8 cellular contexts compared by ENCODE assay signal in the genomic region with DNA sequence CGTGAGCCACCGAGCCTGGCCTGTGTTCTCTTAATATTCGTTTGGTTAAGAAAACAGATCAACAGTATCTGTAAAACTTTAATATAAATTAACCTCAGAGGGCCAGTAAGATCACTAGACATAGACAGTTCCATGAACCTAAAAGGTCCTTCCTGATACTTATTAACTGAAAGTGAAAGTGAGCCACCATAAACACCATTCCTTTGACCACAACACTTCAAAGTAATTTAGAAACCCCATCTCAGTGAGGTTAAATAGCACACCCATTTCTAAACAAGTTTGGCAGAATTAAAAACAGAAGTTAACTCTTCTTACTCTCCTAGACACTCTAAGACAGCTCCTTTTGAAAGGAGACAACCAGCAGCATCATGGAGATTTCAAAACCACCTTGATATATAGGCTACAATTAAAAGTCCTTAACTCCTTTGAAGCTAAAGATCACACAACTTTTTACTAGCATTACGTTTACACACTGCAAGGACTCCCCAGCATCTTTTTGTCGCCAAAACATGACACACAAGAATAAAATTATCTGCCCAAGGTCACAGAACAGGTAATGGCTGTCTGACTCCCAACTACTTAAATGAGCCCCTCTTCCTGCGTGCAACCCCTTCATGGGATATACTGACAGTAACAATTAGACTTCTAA. TPM values are rescaled to one million over a fixed set of nuclear protein-coding genes. Genes with fewer than 3 reads are reported as not detected.
A peak's percentile ranks its signal among the peaks of the same experiment; 100 is the strongest.
DNase-seq lines count a peak whose midpoint lies in the region; ATAC-seq and TF ChIP-seq lines count a peak whose summit lies in the region.

No MANE protein-coding gene starts in this region.

- no peak overlapping the region for H3K9ac ChIP-seq in fibroblast of lung (ENCODE audit: insufficient read depth, low read length)

- H4K20me1 ChIP-seq in fibroblast of lung (ENCODE audit: control insufficient read depth, extremely low read depth, insufficient read depth, low read length): no peaks in the 10 kb centered on the region

- peak overlapping the region; percentile 98 for H3K4me2 ChIP-seq in fibroblast of lung (ENCODE audit: extremely low read depth, insufficient read depth, low read length)

- ATAC-seq in left ventricle myocardium superior: no peak

- H3K79me2 ChIP-seq in fibroblast of lung (ENCODE audit: control insufficient read depth, insufficient read depth, low read length): peaks cover 33% of the 10 kb centered on the region

- intact Hi-C loops in left ventricle myocardium superior (cut with micrococcal nuclease): no loop called here

- H3K27ac ChIP-seq in right atrium auricular region: peak overlapping the region in 1 of 2 donors; percentile 11
- no peak overlapping the region for H3K27ac ChIP-seq in fibroblast of lung (ENCODE audit: insufficient read depth, low read length)

- H2AFZ ChIP-seq in fibroblast of lung (ENCODE audit: low read length): no peak overlapping the region

- H3K4me3 ChIP-seq in right atrium auricular region: peak overlapping the region; percentile 84 to 86
- peak overlapping the region; percentile 46 to 80 (median 76) for H3K4me3 ChIP-seq in fibroblast of lung (replicated peaks in 1 of 4; ENCODE audit: control extremely low read depth in 1 of 4, insufficient read depth in 1 of 4, low read depth in 3 of 4, low read length in 4 of 4)
- peak overlapping the region; percentile 36 for H3K4me3 ChIP-seq in retinal pigment epithelial cell (ENCODE audit: low read length)

- H3K4me1 ChIP-seq in right atrium auricular region (peaks cover 0 to 41% of the 10 kb centered on the region in 2 donors), fibroblast of lung (ENCODE audit: control insufficient read depth, extremely low read depth, insufficient read depth, low read length) (peaks cover 3% of the 10 kb centered on the region)

- H3K36me3 ChIP-seq in right atrium auricular region: no peaks in the 10 kb centered on the region
- H3K36me3 ChIP-seq in fibroblast of lung (ENCODE audit: control insufficient read depth, insufficient read depth, low read length): no peaks in the 10 kb centered on the region

- no peak for DNase-seq in right atrium auricular region (ENCODE audit: low spot score)
- no peak for DNase-seq in left ventricle myocardium superior
- peak; percentile 62 for DNase-seq in RPMI8226
- peak in 1 of 2 donors; percentile 34 for DNase-seq in fibroblast of lung (ENCODE audit: low read depth in 2 of 2)
- no peak for DNase-seq in retinal pigment epithelial cell (ENCODE audit: low read depth)
- no peak for DNase-seq in ecto neural progenitor cell (ENCODE audit: low spot score)
- no peak for DNase-seq in hippocampal formation (lab: John Stamatoyannopoulos, UW)
- no peak for DNase-seq in SHP77 (lab: John Stamatoyannopoulos, UW)

- H3K9me3 ChIP-seq in right atrium auricular region (no peaks in the 10 kb centered on the region), fibroblast of lung (ENCODE audit: control insufficient read depth, insufficient read depth, low read depth, low read length) (no peaks in the 10 kb centered on the region)

- H3K27me3 ChIP-seq in right atrium auricular region (no peaks in the 10 kb centered on the region), fibroblast of lung (ENCODE audit: control insufficient read depth, insufficient read depth, low read length) (no peaks in the 10 kb centered on the region)

- TF ChIP-seq CTCF in right atrium auricular region (IDR thresholded peaks at IDR 0.05): no peak
- TF ChIP-seq CTCF in fibroblast of lung (conservative IDR thresholded peaks at IDR 0.05 in 1 of 2, IDR thresholded peaks at IDR 0.05 in 1 of 2; ENCODE audit: low read depth in 1 of 2, low read length in 2 of 2): no peak
- no peak for TF ChIP-seq CTCF in retinal pigment epithelial cell (conservative IDR thresholded peaks at IDR 0.05; ENCODE audit: low read depth, low read length)

RNA-seq across cellular contexts. Expression of a gene that starts 2.2 kb away (rescaled TPM):
- total RNA-seq in right atrium auricular region (10 to 100 TPM; 10.2 to 10.3 TPM), left ventricle myocardium superior (13.3 TPM), fibroblast of lung (12.3 and 15.4 TPM in 2 replicates)
- polyA plus RNA-seq in fibroblast of lung: 10.1 and 11.3 TPM in 2 replicates
- 6.9 and 9.4 TPM in 2 replicates for polyA plus RNA-seq in fibroblast of lung (2012)
- polyA minus RNA-seq in fibroblast of lung (ENCODE audit: low replicate concordance): 9.0 and 9.3 TPM in 2 replicates
